13 cellular contexts compared by ENCODE assay signal in genomic region chr22:22714600-22715361, GRCh38.
DNase-seq lines count a peak whose midpoint lies in the region; ATAC-seq and TF ChIP-seq lines count a peak whose summit lies in the region.
"Had no signal": no experiment of that assay in that cellular context is flagged by ENCODE, and none has a peak within 500 bp of the region (broad histone marks: within the 10 kb centered on the region; RNA-seq: fewer than 3 reads in every experiment).

No MANE protein-coding gene starts in this region.

- H4K20me1 ChIP-seq in DOHH2 (ENCODE audit: control insufficient read depth, insufficient read depth, low read depth, low read length) (no peaks in the 10 kb centered on the region), MM.1S (ENCODE audit: insufficient read depth, low read length) (no peaks in the 10 kb centered on the region)

- TF ChIP-seq CTCF in DOHH2 (IDR thresholded peaks at IDR 0.05; ENCODE audit: low read depth, low read length, poor library complexity, severe bottlenecking) (no peak), MM.1S (IDR thresholded peaks at IDR 0.05; ENCODE audit: low read length) (no peak), esophagus muscularis mucosa (IDR thresholded peaks at IDR 0.05) (no peak)

- H3K36me3 ChIP-seq in DOHH2 (ENCODE audit: control insufficient read depth, low read length) = peaks cover 2% of the 10 kb centered on the region; the same call in 1 of the 2 replicates
- no peaks in the 10 kb centered on the region for H3K36me3 ChIP-seq in MM.1S (replicated peaks; ENCODE audit: insufficient read depth, low read length)
- H3K36me3 ChIP-seq in esophagus muscularis mucosa = no peaks in the 10 kb centered on the region
- no peaks in the 10 kb centered on the region for H3K36me3 ChIP-seq in aorta (ENCODE audit: control insufficient read depth in 1 of 2, insufficient read depth in 2 of 2, low read length in 1 of 2)
- H3K36me3 ChIP-seq: thyroid gland had no signal

- TF ChIP-seq POLR2A in esophagus muscularis mucosa (IDR thresholded peaks at IDR 0.05; ENCODE audit: low read depth) = no peak

- WGBS in esophagus muscularis mucosa = 72% methylated on average over 7 of the region's 7 CpGs
- 66 to 70% methylated on average over 7 of the region's 7 CpGs for WGBS in aorta, 2 donors

- H2AFZ ChIP-seq in MM.1S (ENCODE audit: low read length) = no peak overlapping the region

- intact Hi-C loops in esophagus muscularis mucosa (cut with DNase I) = no loop called here
- intact Hi-C loops in aorta (cut with DNase I) = no loop called here

- peaks cover 100% of the 10 kb centered on the region for H3K4me1 ChIP-seq in DOHH2 (ENCODE audit: control insufficient read depth, low read length)
- H3K4me1 ChIP-seq in MM.1S (ENCODE audit: low read length) = peaks cover 19% of the 10 kb centered on the region
- H3K4me1 ChIP-seq in esophagus muscularis mucosa = no peaks in the 10 kb centered on the region
- no peaks in the 10 kb centered on the region for H3K4me1 ChIP-seq in aorta (ENCODE audit: control insufficient read depth in 1 of 2, insufficient read depth in 2 of 2, low read length in 2 of 2)
- H3K4me1 ChIP-seq: thyroid gland had no signal

- peaks cover 59% of the 10 kb centered on the region for H3F3A ChIP-seq in DOHH2 (ENCODE audit: control insufficient read depth, insufficient read depth)
- H3F3A ChIP-seq in MM.1S (ENCODE audit: insufficient read depth, low read length) = no peaks in the 10 kb centered on the region

- no peaks in the 10 kb centered on the region for H3K27me3 ChIP-seq in DOHH2 (ENCODE audit: control insufficient read depth, low read length)
- H3K27me3 ChIP-seq in MM.1S (replicated peaks; ENCODE audit: insufficient read depth, low read length) = no peaks in the 10 kb centered on the region
- H3K27me3 ChIP-seq in esophagus muscularis mucosa = peaks cover 0 to 27% (median 2%) of the 10 kb centered on the region in 4 donors
- peaks cover 0 to 1% of the 10 kb centered on the region in 2 donors for H3K27me3 ChIP-seq in aorta (ENCODE audit: control insufficient read depth in 1 of 2, insufficient read depth in 2 of 2, low read length in 1 of 2)
- H3K27me3 ChIP-seq: thyroid gland had no signal

- peak overlapping the region; percentile 70 for H3K4me2 ChIP-seq in DOHH2 (ENCODE audit: low read length)
- no peak overlapping the region for H3K4me2 ChIP-seq in MM.1S (ENCODE audit: low read depth, low read length)

- no peak for TF ChIP-seq EP300 in esophagus muscularis mucosa (IDR thresholded peaks at IDR 0.05)

- no peak for DNase-seq in MM.1S
- peak; percentile 68 for DNase-seq in esophagus muscularis mucosa (ENCODE audit: extremely low spot score)
- no peak for DNase-seq in NCI-H187 treated with DMSO at 0.1 percent for 48 hours (lab: John Stamatoyannopoulos, UW)
- DNase-seq in aorta = no peak
- no peak for DNase-seq in activated CD4-positive, alpha-beta T cell treated with anti-CD3 and anti-CD28 coated beads, Interleukin-2, amount 50 U/mL, for 4 hours
- DNase-seq: IMR-90, NCI-H2081 treated with DMSO at 0.1 percent for 48 hours, retina, thyroid gland had no signal

- H3K79me2 ChIP-seq in DOHH2 (ENCODE audit: control insufficient read depth, low read length) = peaks cover 6% of the 10 kb centered on the region; the same call in 1 of the 2 replicates
- H3K79me2 ChIP-seq in MM.1S (ENCODE audit: low read length) = no peaks in the 10 kb centered on the region

- no peak overlapping the region for H3K9ac ChIP-seq in MM.1S (ENCODE audit: low read length)

- H3K27ac ChIP-seq in DOHH2 (ENCODE audit: low read depth, low read length) (peak overlapping the region; percentile 99), MM.1S (ENCODE audit: low read length) (peak overlapping the region; percentile 10; the same call in 1 of the 2 replicates), esophagus muscularis mucosa (replicated peaks in 1 of 4) (no peak overlapping the region), aorta (ENCODE audit: low read depth in 1 of 2, low read length in 2 of 2) (no peak overlapping the region)
- H3K27ac ChIP-seq: thyroid gland, VCaP had no signal

- H3K9me3 ChIP-seq in DOHH2 (ENCODE audit: control insufficient read depth, insufficient read depth, low read length) (no peaks in the 10 kb centered on the region), MM.1S (replicated peaks; ENCODE audit: insufficient read depth, low read length) (no peaks in the 10 kb centered on the region), esophagus muscularis mucosa (no peaks in the 10 kb centered on the region), aorta (ENCODE audit: control insufficient read depth, low read length) (no peaks in the 10 kb centered on the region)
- H3K9me3 ChIP-seq: thyroid gland had no signal

- peak overlapping the region; percentile 43 for H3K4me3 ChIP-seq in DOHH2 (ENCODE audit: low read length)
- H3K4me3 ChIP-seq in MM.1S (ENCODE audit: low read length) = no peak overlapping the region
- no peak overlapping the region for H3K4me3 ChIP-seq in esophagus muscularis mucosa
- no peak overlapping the region for H3K4me3 ChIP-seq in aorta (ENCODE audit: low read length in 2 of 2)
- H3K4me3 ChIP-seq: thyroid gland had no signal

- H3K9me2 ChIP-seq in DOHH2 (replicated peaks; ENCODE audit: control insufficient read depth, low read length) = no peaks in the 10 kb centered on the region
- H3K9me2 ChIP-seq in MM.1S (replicated peaks; ENCODE audit: insufficient read depth, low read length) = no peaks in the 10 kb centered on the region

- ATAC-seq in GM19452 (IDR thresholded peaks at IDR 0.05; ENCODE audit: unreplicated experiment) (peak; percentile 70), aorta (ENCODE audit: low FRiP score) (no peak), HG03039 (IDR thresholded peaks at IDR 0.05; ENCODE audit: unreplicated experiment) (no peak)

Comparison
In these comparisons a context has a peak if more than half of its experiments do, and no peak if none do; other contexts are left out.
1. H3K27ac ChIP-seq: peak in DOHH2 (single experiment) and MM.1S (single experiment); none in esophagus muscularis mucosa (0 of 4) and aorta (0 of 2).